In the genomic region with DNA sequence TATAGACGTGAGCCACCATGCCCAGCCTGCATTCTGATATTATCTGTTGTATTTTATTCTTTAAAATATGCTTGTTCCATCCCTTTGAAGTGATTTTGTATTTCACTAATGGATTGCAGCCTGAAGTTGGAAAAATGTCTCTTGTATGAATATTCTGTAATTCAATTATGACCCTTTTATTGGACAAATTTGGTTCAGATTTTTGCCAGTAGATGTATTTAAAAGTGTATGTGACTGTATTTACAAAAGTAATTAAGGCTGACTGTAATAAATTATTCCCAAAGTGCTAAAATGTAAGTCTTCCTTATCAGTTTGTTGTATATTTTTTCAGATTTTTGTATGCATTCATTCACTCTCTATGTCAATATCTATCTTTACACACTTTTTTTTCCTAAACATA, we compare ENCODE assay signal across 32 cellular contexts. TPM values are rescaled to one million over a fixed set of nuclear protein-coding genes. Genes with fewer than 3 reads are reported as not detected.
"Had no signal": no experiment of that assay in that cellular context is flagged by ENCODE, and none has a peak within 500 bp of the region (broad histone marks: within the 10 kb centered on the region; RNA-seq: fewer than 3 reads in every experiment).

No MANE protein-coding gene starts in this region.

- H3K27me3 ChIP-seq: ascending aorta, body of pancreas, brain microvascular endothelial cell, breast epithelium, cardiac muscle cell had no signal

- H3K27ac ChIP-seq: ascending aorta, body of pancreas, brain microvascular endothelial cell, breast epithelium, cardiac muscle cell had no signal

- H3K9me3 ChIP-seq: ascending aorta, body of pancreas, breast epithelium had no signal

- H3K4me1 ChIP-seq: ascending aorta, body of pancreas, breast epithelium had no signal

- H3K36me3 ChIP-seq: ascending aorta, brain microvascular endothelial cell, breast epithelium, cardiac muscle cell had no signal

- DNase-seq: activated effector memory CD4-positive, alpha-beta T cell treated with anti-CD3 and anti-CD28 coated beads, Interleukin-2, amount 50 U/mL, for 16 hours; activated effector memory CD4-positive, alpha-beta T cell treated with Interleukin-2 at 50 U/mL for 16 hours; activated gamma-delta T cell; activated gamma-delta T cell treated with Interleukin-2 at 50 U/mL for 16 hours; activated naive CD4-positive, alpha-beta T cell; activated naive CD4-positive, alpha-beta T cell treated with anti-CD3 and anti-CD28 coated beads for 36 hours; activated naive CD4-positive, alpha-beta T cell treated with anti-CD3 and anti-CD28 coated beads, Interleukin-2, amount 10 ng/mL, durations not matched to agents 7 days and 5 days; activated naive CD4-positive, alpha-beta T cell treated with anti-CD3 and anti-CD28 coated beads, Interleukin-2, amount 50 U/mL, for 16 hours; activated naive CD4-positive, alpha-beta T cell treated with Interleukin-2 at 50 U/mL for 16 hours; activated naive CD8-positive, alpha-beta T cell treated with anti-CD3 and anti-CD28 coated beads for 36 hours; activated naive CD8-positive, alpha-beta T cell treated with anti-CD3 and anti-CD28 coated beads, Interleukin-2, amount 10 ng/mL, durations not matched to agents 7 days and 5 days; activated naive CD8-positive, alpha-beta T cell treated with anti-CD3 and anti-CD28 coated beads, Interleukin-2, amount 50 U/mL, for 24 hours; activated T-cell treated with anti-CD3 and anti-CD28 coated beads, Interleukin-2, amount 50 U/mL, for 1 hour; activated T-cell treated with anti-CD3 and anti-CD28 coated beads, Interleukin-2, amount 50 U/mL, for 24 hours; activated T-cell treated with anti-CD3 and anti-CD28 coated beads, Interleukin-2, amount 50 U/mL, for 4 hours; activated T-cell treated with anti-CD3 and anti-CD28 coated beads, Interleukin-2, amount 50 U/mL, for 48 hours; activated T-cell treated with anti-CD3 and anti-CD28 coated beads, Interleukin-2, amount 50 U/mL, for 72 hours; amniotic stem cell; amygdala; anterior cingulate cortex; aorta; body of pancreas; brain microvascular endothelial cell; caudate nucleus; central memory CD4-positive, alpha-beta T cell; cerebellar nuclear complex had no signal

- H3K4me3 ChIP-seq: ascending aorta, body of pancreas, breast epithelium, cardiac muscle cell had no signal

- ATAC-seq: activated naive CD4-positive, alpha-beta T cell treated with anti-CD3 and anti-CD28 coated beads, Interleukin-2, amount 50 U/mL, for 72 hours; activated naive CD8-positive, alpha-beta T cell treated with anti-CD3 and anti-CD28 coated beads, Interleukin-2, amount 50 U/mL, for 24 hours; activated T-cell treated with anti-CD3 and anti-CD28 coated beads, Interleukin-2, amount 50 U/mL, for 4 hours; activated T-cell treated with anti-CD3 and anti-CD28 coated beads, Interleukin-2, amount 50 U/mL, for 72 hours; activated T-helper 17 cell treated with anti-CD3 and anti-CD28 coated beads, Interleukin-2, amount 50 U/mL, for 72 hours; body of pancreas had no signal

RNA-seq across cellular contexts. Expression of a gene that starts 23.8 kb away (rescaled TPM):
- total RNA-seq: activated naive CD8-positive, alpha-beta T cell treated with anti-CD3 and anti-CD28 coated beads, Interleukin-2, amount 10 ng/mL, durations not matched to agents 7 days and 5 days; activated T-helper 2 cell treated with anti-CD3 and anti-CD28 coated beads, Interferon-gamma antibody, Interleukin-2, Interleukin-4, amounts not matched to agents 10 μg/mL and 5 μg/mL and 100 μg/mL, durations not matched to agents 14 hours and 24 hours and 36 hours had no signal
- polyA plus RNA-seq: aorta, cardiac muscle cell had no signal
